20 cellular contexts compared by ENCODE assay signal in genomic region chr10:124978376-124978725, GRCh38. TPM values are rescaled to one million over a fixed set of nuclear protein-coding genes. Genes with fewer than 3 reads are reported as not detected.
A peak's percentile ranks its signal among the peaks of the same experiment; 100 is the strongest.
DNase-seq lines count a peak whose midpoint lies in the region; ATAC-seq and TF ChIP-seq lines count a peak whose summit lies in the region.
"Had no signal": no experiment of that assay in that cellular context is flagged by ENCODE, and none has a peak within 500 bp of the region (broad histone marks: within the 10 kb centered on the region; RNA-seq: fewer than 3 reads in every experiment).

No MANE protein-coding gene starts in this region.

- no peak for ATAC-seq in GM21576 (IDR thresholded peaks at IDR 0.05; ENCODE audit: unreplicated experiment)
- ATAC-seq in GM18907 (IDR thresholded peaks at IDR 0.05; ENCODE audit: unreplicated experiment): no peak
- ATAC-seq: K562 had no signal

- DNase-seq in NCI-H1436 (lab: John Stamatoyannopoulos, UW): peak; percentile 4
- no peak for DNase-seq in NCI-H1436 treated with DMSO at 0.1 percent for 48 hours (lab: John Stamatoyannopoulos, UW)
- peak; percentile 63 for DNase-seq in glutamatergic neuron
- DNase-seq in thyroid gland: no peak
- DNase-seq: Caco-2; CD4-positive, alpha-beta memory T cell; NCI-H1092; NCI-H2081; NCI-H69; NK-92 treated with Interleukin-12 subunit alpha and Interleukin-12 subunit beta, amount 100 ng/mL, for 24 hours; SIG-M5; SK-N-SH had no signal

- H3K27me3 Mint-ChIP-seq in glutamatergic neuron (ENCODE audit: unreplicated experiment): no peaks in the 10 kb centered on the region
- H3K27me3 Mint-ChIP-seq: CD4-positive, alpha-beta memory T cell had no signal

- peak overlapping the region; percentile 59 for H3K27ac Mint-ChIP-seq in glutamatergic neuron (ENCODE audit: unreplicated experiment)

- H3K4me2 ChIP-seq in KMS-11: peak overlapping the region; percentile 23; the same call in 1 of the 2 replicates
- H3K4me2 ChIP-seq: BLaER1 treated with 17β-estradiol and CSF1 and Interleukin-3, amounts not matched to agents 10 nM and 100 nM; SK-N-SH had no signal

- H3K9me3 ChIP-seq in neutrophil (no peaks in the 10 kb centered on the region), thyroid gland (no peaks in the 10 kb centered on the region)
- H3K9me3 ChIP-seq: BLaER1 treated with 17β-estradiol and CSF1 and Interleukin-3, amounts not matched to agents 10 nM and 100 nM; Caco-2; SK-N-SH had no signal

- peak overlapping the region; percentile 26 for H3K4me3 Mint-ChIP-seq in glutamatergic neuron (ENCODE audit: unreplicated experiment)
- H3K4me3 Mint-ChIP-seq: CD4-positive, alpha-beta memory T cell had no signal

- H3K4me3 ChIP-seq in KMS-11 (IDR thresholded peaks at IDR 0.05; ENCODE audit: insufficient read depth, low read depth, low read length) (no peak overlapping the region), neutrophil (ENCODE audit: low read depth in 1 of 2, low read length in 1 of 2) (no peak overlapping the region), thyroid gland (replicated peaks in 1 of 3) (no peak overlapping the region)
- H3K4me3 ChIP-seq: BLaER1 treated with 17β-estradiol and CSF1 and Interleukin-3, amounts not matched to agents 10 nM and 100 nM; K562 had no signal

- H3K9me3 Mint-ChIP-seq in glutamatergic neuron (ENCODE audit: unreplicated experiment): peaks cover under 1% of the 10 kb centered on the region
- H3K9me3 Mint-ChIP-seq: CD4-positive, alpha-beta memory T cell had no signal

- peak overlapping the region; percentile 10; the same call in 1 of the 2 replicates for H3K27ac ChIP-seq in KMS-11
- H3K27ac ChIP-seq in neutrophil: peak overlapping the region; percentile 85
- H3K27ac ChIP-seq in thyroid gland: no peak overlapping the region
- H3K27ac ChIP-seq: 22Rv1; BLaER1 treated with 17β-estradiol and CSF1 and Interleukin-3, amounts not matched to agents 10 nM and 100 nM; RWPE1 had no signal

- peaks cover 45% of the 10 kb centered on the region for H3K4me1 ChIP-seq in KMS-11 (ENCODE audit: low read depth, poor library complexity, severe bottlenecking)
- peaks cover 32 to 40% of the 10 kb centered on the region in 2 experiments for H3K4me1 ChIP-seq in neutrophil (ENCODE audit: control insufficient read depth in 1 of 2, insufficient read depth in 1 of 2, low read depth in 1 of 2, low read length in 1 of 2)
- peaks cover 0 to 6% of the 10 kb centered on the region in 2 donors for H3K4me1 ChIP-seq in thyroid gland
- H3K4me1 ChIP-seq: Caco-2 had no signal

- H3K4me1 Mint-ChIP-seq in glutamatergic neuron (ENCODE audit: low read depth, unreplicated experiment): peaks cover 13% of the 10 kb centered on the region

- H3K36me3 ChIP-seq in KMS-11 (ENCODE audit: insufficient read depth): no peaks in the 10 kb centered on the region
- H3K36me3 ChIP-seq in neutrophil: peaks cover 42% of the 10 kb centered on the region
- H3K36me3 ChIP-seq in thyroid gland: peaks cover 9 to 10% of the 10 kb centered on the region in 2 donors

- no peaks in the 10 kb centered on the region for H3K79me2 ChIP-seq in KMS-11 (ENCODE audit: insufficient read depth, low read depth)

- no peak for TF ChIP-seq POLR2A in thyroid gland (IDR thresholded peaks at IDR 0.05)

- intact Hi-C loops in thyroid gland (cut with DNase I): no loop called here

- 58 to 74% methylated on average over 5 of the region's 5 CpGs for WGBS in thyroid gland, 2 donors

- TF ChIP-seq CTCF in KMS-11 (conservative IDR thresholded peaks at IDR 0.05; ENCODE audit: low read depth, low read length) (no peak), glutamatergic neuron (IDR thresholded peaks at IDR 0.05; ENCODE audit: partially characterized antibody, unreplicated experiment) (no peak), neutrophil (IDR thresholded peaks at IDR 0.05) (no peak), thyroid gland (IDR thresholded peaks at IDR 0.05) (no peak)

- H3K36me3 Mint-ChIP-seq in glutamatergic neuron (ENCODE audit: unreplicated experiment): no peaks in the 10 kb centered on the region

- H3K27me3 ChIP-seq in KMS-11 (ENCODE audit: insufficient read depth, low read depth) (no peaks in the 10 kb centered on the region), neutrophil (no peaks in the 10 kb centered on the region), thyroid gland (no peaks in the 10 kb centered on the region)
- H3K27me3 ChIP-seq: BLaER1 treated with 17β-estradiol and CSF1 and Interleukin-3, amounts not matched to agents 10 nM and 100 nM had no signal

- H3K9ac ChIP-seq in KMS-11: no peak overlapping the region
- H3K9ac ChIP-seq: BLaER1 treated with 17β-estradiol and CSF1 and Interleukin-3, amounts not matched to agents 10 nM and 100 nM; SK-N-SH had no signal

- H4K20me1 ChIP-seq in KMS-11 (ENCODE audit: insufficient read depth): no peaks in the 10 kb centered on the region

- H2AFZ ChIP-seq in KMS-11 (ENCODE audit: low read depth): no peak overlapping the region

RNA-seq across cellular contexts. Expression of gene ZRANB1, which starts 36.4 kb away (rescaled TPM):
- total RNA-seq in glutamatergic neuron (ENCODE audit: unreplicated experiment) (28.9 TPM), thyroid gland (10 to 100 TPM; 22.1 to 37.5 (median 25.0) TPM)

Comparison
In these comparisons a context has a peak if more than half of its experiments do, and no peak if none do; other contexts are left out.
1. DNase-seq: peak in NCI-H1436 (single experiment) and glutamatergic neuron (single experiment); none in NCI-H1436 treated with DMSO at 0.1 percent for 48 hours (single experiment) and thyroid gland (0 of 2).
2. H3K27ac ChIP-seq: peak in KMS-11 (single experiment) and neutrophil (single experiment); none in thyroid gland (0 of 3).